8 cellular contexts compared by ENCODE assay signal in genomic region chr2:127105656-127106456, GRCh38. TPM values are rescaled to one million over a fixed set of nuclear protein-coding genes. Genes with fewer than 3 reads are reported as not detected.
A peak's percentile ranks its signal among the peaks of the same experiment; 100 is the strongest.
DNase-seq lines count a peak whose midpoint lies in the region; ATAC-seq and TF ChIP-seq lines count a peak whose summit lies in the region.

No MANE protein-coding gene starts in this region.

- TF ChIP-seq CTCF in HEK293 (tag by site-specific recombination; IDR thresholded peaks at IDR 0.05) (no peak), gastroesophageal sphincter (IDR thresholded peaks at IDR 0.05) (no peak)

- WGBS in gastroesophageal sphincter (ENCODE audit: low coverage in 1 of 2), 2 donors = no CpG with 5 or more reads among the region's 51 CpGs

- H3K27ac Mint-ChIP-seq in activated CD8-positive, alpha-beta T cell treated with anti-CD3 and anti-CD28 coated beads, Interleukin-2, amount 10 ng/mL, durations not matched to agents 7 days and 5 days = no peak overlapping the region

- TF ChIP-seq EP300 in gastroesophageal sphincter (IDR thresholded peaks at IDR 0.05) = no peak

- ATAC-seq in activated CD8-positive, alpha-beta T cell treated with anti-CD3 and anti-CD28 coated beads, Interleukin-2, amount 10 ng/mL, durations not matched to agents 7 days and 5 days = peak; percentile 9
- ATAC-seq in gastroesophageal sphincter (no peak), HG02763 (IDR thresholded peaks at IDR 0.05; ENCODE audit: unreplicated experiment) (no peak), GM21825 (IDR thresholded peaks at IDR 0.05; ENCODE audit: unreplicated experiment) (no peak)

- CTCF ChIA-PET in HEK293 (lab: Yijun Ruan, JAX) = interaction anchor here (0.5 to 1.1 kb wide), 2 partner anchors 16 to 38 kb away, joined by 3 to 4 read pairs; no protein-coding TSS in a partner anchor
- CTCF ChIA-PET in activated CD8-positive, alpha-beta T cell treated with anti-CD3 and anti-CD28 coated beads, Interleukin-2, amount 10 ng/mL, durations not matched to agents 7 days and 5 days (lab: Charles Lee) = interaction anchor here (1.7 kb wide), 1 partner anchor 38 kb away, joined by 5 read pairs; no protein-coding TSS in a partner anchor

- H3K36me3 ChIP-seq in HEK293 (ENCODE audit: control insufficient read depth in 2 of 2, insufficient read depth in 1 of 2, low read length in 2 of 2) = no peaks in the 10 kb centered on the region
- no peaks in the 10 kb centered on the region for H3K36me3 ChIP-seq in gastroesophageal sphincter
- no peaks in the 10 kb centered on the region for H3K36me3 ChIP-seq in neuron (ENCODE audit: insufficient read depth, low read length)

- H3K4me3 ChIP-seq in HEK293 (ENCODE audit: low read depth, low read length) = no peak overlapping the region
- H3K4me3 ChIP-seq in gastroesophageal sphincter = peak overlapping the region; percentile 66 to 90
- H3K4me3 ChIP-seq in neuron (ENCODE audit: low read length) = peak overlapping the region; percentile 80

- peaks cover 26% of the 10 kb centered on the region for H3K27me3 Mint-ChIP-seq in activated CD8-positive, alpha-beta T cell treated with anti-CD3 and anti-CD28 coated beads, Interleukin-2, amount 10 ng/mL, durations not matched to agents 7 days and 5 days (ENCODE audit: low read depth)

- H3K27ac ChIP-seq in HEK293 (ENCODE audit: extremely low read depth, low read depth, low read length) (no peak overlapping the region), gastroesophageal sphincter (peak overlapping the region; percentile 1 to 90 (median 84))

- no peaks in the 10 kb centered on the region for H3K9me3 Mint-ChIP-seq in activated CD8-positive, alpha-beta T cell treated with anti-CD3 and anti-CD28 coated beads, Interleukin-2, amount 10 ng/mL, durations not matched to agents 7 days and 5 days (ENCODE audit: insufficient read depth)

- peak overlapping the region; percentile 94 for H2AFZ ChIP-seq in neuron (ENCODE audit: low read depth, low read length)

- H3K9me3 ChIP-seq in HEK293 (ENCODE audit: control insufficient read depth, insufficient read depth, low read depth, low read length) (no peaks in the 10 kb centered on the region), gastroesophageal sphincter (no peaks in the 10 kb centered on the region), neuron (ENCODE audit: low read length) (no peaks in the 10 kb centered on the region)

- TF ChIP-seq POLR2A in gastroesophageal sphincter (IDR thresholded peaks at IDR 0.05) = peak in 1 of 2 donors; percentile 11

- peak overlapping the region; percentile 66 for H3K4me3 Mint-ChIP-seq in activated CD8-positive, alpha-beta T cell treated with anti-CD3 and anti-CD28 coated beads, Interleukin-2, amount 10 ng/mL, durations not matched to agents 7 days and 5 days

- POLR2A ChIA-PET in HEK293 (lab: Yijun Ruan, JAX) = no interaction called here
- POLR2A ChIA-PET in activated CD8-positive, alpha-beta T cell treated with anti-CD3 and anti-CD28 coated beads, Interleukin-2, amount 10 ng/mL, durations not matched to agents 7 days and 5 days (lab: Charles Lee) = interaction anchor here (0.7 to 1.4 kb wide), 2 partner anchors 24 to 25 kb away, joined by 3 to 7 read pairs; no protein-coding TSS in a partner anchor

- no peaks in the 10 kb centered on the region for H3K36me3 Mint-ChIP-seq in activated CD8-positive, alpha-beta T cell treated with anti-CD3 and anti-CD28 coated beads, Interleukin-2, amount 10 ng/mL, durations not matched to agents 7 days and 5 days (ENCODE audit: low read depth)

- H3K4me1 Mint-ChIP-seq in activated CD8-positive, alpha-beta T cell treated with anti-CD3 and anti-CD28 coated beads, Interleukin-2, amount 10 ng/mL, durations not matched to agents 7 days and 5 days (ENCODE audit: low read depth) = peaks cover 10% of the 10 kb centered on the region

- DNase-seq in AG08395 (ENCODE audit: low spot score) (peak; percentile 50), NCI-H526 treated with DMSO at 0.1 percent for 48 hours (lab: John Stamatoyannopoulos, UW) (no peak)
- no peak for DNase-seq in activated CD8-positive, alpha-beta T cell treated with anti-CD3 and anti-CD28 coated beads, Interleukin-2, amount 10 ng/mL, durations not matched to agents 7 days and 5 days

- H3K27me3 ChIP-seq in gastroesophageal sphincter (no peaks in the 10 kb centered on the region), neuron (ENCODE audit: insufficient read depth, low read length) (no peaks in the 10 kb centered on the region)

- H3K4me1 ChIP-seq in HEK293 (ENCODE audit: control insufficient read depth, insufficient read depth, low read length) (no peaks in the 10 kb centered on the region), gastroesophageal sphincter (peaks cover 0 to 67% (median 13%) of the 10 kb centered on the region in 3 donors), neuron (ENCODE audit: insufficient read depth, low read length) (peaks cover 10% of the 10 kb centered on the region)

TF ChIP-seq in HEK293, 187 proteins besides CTCF, POLR2A, EP300 and RAD21:
- no peak for TF ChIP-seq ZNF610 (tag by site-specific recombination; IDR thresholded peaks at IDR 0.05; ENCODE audit: borderline replicate concordance)
- TF ChIP-seq EGR2 (tag by site-specific recombination; IDR thresholded peaks at IDR 0.05; ENCODE audit: low read depth) = 0 out of 2 replicates have a peak, but pooled peaks have one; percentile 18
- TF ChIP-seq ZFHX2 (tag by site-specific recombination; conservative IDR thresholded peaks at IDR 0.05) = peak; percentile 46; the same call in 1 of the 2 replicates

RNA-seq across cellular contexts. Expression of gene BIN1, which starts 1.1 kb away (rescaled TPM):
- 100 to 1,000 TPM; 125 to 127 TPM for total RNA-seq in activated CD8-positive, alpha-beta T cell treated with anti-CD3 and anti-CD28 coated beads, Interleukin-2, amount 10 ng/mL, durations not matched to agents 7 days and 5 days
- 100 to 1,000 TPM in 1 of 4 donors, 10 to 100 TPM in 3; 36.1 to 101 (median 53.9) TPM for total RNA-seq in gastroesophageal sphincter
